10 cellular contexts compared by ENCODE assay signal in the genomic region with DNA sequence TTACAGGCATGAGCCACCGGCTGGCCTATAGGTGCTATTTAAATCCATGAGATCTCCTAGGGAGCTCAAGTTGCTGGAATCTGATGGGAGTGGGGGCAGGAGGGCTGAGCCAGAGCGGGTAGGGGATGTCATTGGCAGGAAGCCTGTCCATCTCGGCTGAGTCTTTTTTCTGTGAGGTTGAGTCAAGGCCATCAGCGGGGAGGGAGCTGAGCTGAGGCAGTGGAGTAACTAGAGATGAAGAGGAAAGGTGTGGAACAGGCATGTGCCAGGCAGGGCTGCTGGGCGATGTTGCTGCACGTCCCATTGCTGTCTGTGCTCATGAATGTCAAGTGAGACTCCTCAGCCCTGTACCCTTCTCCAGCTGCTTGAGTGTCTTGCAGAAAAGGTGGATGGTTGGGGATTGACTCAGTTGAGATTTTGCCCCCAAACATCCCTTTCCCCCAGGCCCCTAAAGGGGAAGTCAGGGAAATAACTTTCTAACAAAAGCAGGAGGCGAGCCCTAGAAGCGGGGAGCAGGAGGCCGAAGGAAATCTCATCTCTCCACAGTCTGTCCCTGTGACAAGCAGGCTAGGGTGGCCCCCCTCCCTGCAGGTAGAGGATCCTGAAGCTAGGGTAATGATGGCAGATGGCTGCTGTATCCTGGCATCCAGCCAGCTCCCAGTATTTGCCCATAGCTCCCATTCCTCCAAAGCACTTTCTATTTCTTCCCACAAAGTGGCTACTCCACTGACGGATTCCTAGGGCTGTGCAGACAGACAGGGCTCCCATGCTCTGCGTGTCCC. TPM values are rescaled to one million over a fixed set of nuclear protein-coding genes. Genes with fewer than 3 reads are reported as not detected.
DNase-seq lines count a peak whose midpoint lies in the region; ATAC-seq lines count a peak whose summit lies in the region.
"Had no signal": no experiment of that assay in that cellular context is flagged by ENCODE, and none has a peak within 500 bp of the region (broad histone marks: within the 10 kb centered on the region; RNA-seq: fewer than 3 reads in every experiment).

No MANE protein-coding gene starts in this region.

- H3K27ac Mint-ChIP-seq in T-helper 17 cell: peak overlapping the region; percentile 32
- H3K27ac Mint-ChIP-seq in activated T-helper 2 cell treated with anti-CD3 and anti-CD28 coated beads, Interferon-gamma antibody, Interleukin-2, Interleukin-4, amounts not matched to agents 10 μg/mL and 5 μg/mL and 100 μg/mL, durations not matched to agents 14 hours and 24 hours and 36 hours: no peak overlapping the region
- H3K27ac Mint-ChIP-seq: activated CD4-positive, alpha-beta T cell treated with anti-CD3 and anti-CD28 coated beads for 36 hours had no signal

- H3K9ac ChIP-seq in mesendoderm (ENCODE audit: low read length): no peak overlapping the region

- no peaks in the 10 kb centered on the region for H3K4me1 ChIP-seq in mesendoderm (ENCODE audit: control insufficient read depth, low read depth, low read length)

- peak overlapping the region; percentile 73 for H3K4me3 Mint-ChIP-seq in T-helper 17 cell
- H3K4me3 Mint-ChIP-seq in activated T-helper 2 cell treated with anti-CD3 and anti-CD28 coated beads, Interferon-gamma antibody, Interleukin-2, Interleukin-4, amounts not matched to agents 10 μg/mL and 5 μg/mL and 100 μg/mL, durations not matched to agents 14 hours and 24 hours and 36 hours (ENCODE audit: low read depth): no peak overlapping the region

- peaks cover 1% of the 10 kb centered on the region for H3K79me1 ChIP-seq in mesendoderm (ENCODE audit: low read length)

- H4K5ac ChIP-seq in mesendoderm (ENCODE audit: low read length): no peak overlapping the region

- H3K27me3 Mint-ChIP-seq in T-helper 17 cell: no peaks in the 10 kb centered on the region
- H3K27me3 Mint-ChIP-seq in activated T-helper 2 cell treated with anti-CD3 and anti-CD28 coated beads, Interferon-gamma antibody, Interleukin-2, Interleukin-4, amounts not matched to agents 10 μg/mL and 5 μg/mL and 100 μg/mL, durations not matched to agents 14 hours and 24 hours and 36 hours (ENCODE audit: low read depth): peaks cover 20% of the 10 kb centered on the region

- no peak overlapping the region for H3K18ac ChIP-seq in mesendoderm (ENCODE audit: low read length)

- H3K4me3 ChIP-seq in mesendoderm (ENCODE audit: low read length): no peak overlapping the region

- ATAC-seq in T-helper 17 cell (no peak), HG03135 (IDR thresholded peaks at IDR 0.05; ENCODE audit: unreplicated experiment) (no peak)
- ATAC-seq: activated CD4-positive, alpha-beta T cell treated with anti-CD3 and anti-CD28 coated beads for 36 hours had no signal

- H3K4ac ChIP-seq in mesendoderm (ENCODE audit: low read depth, low read length): no peak overlapping the region

- H3K9me3 ChIP-seq in T-helper 17 cell (ENCODE audit: control insufficient read depth, low read length, poor library complexity, severe bottlenecking): no peaks in the 10 kb centered on the region
- H3K9me3 ChIP-seq: lower lobe of right lung had no signal

- intact Hi-C loops in activated T-helper 2 cell treated with anti-CD3 and anti-CD28 coated beads, Interferon-gamma antibody, Interleukin-2, Interleukin-4, amounts not matched to agents 10 μg/mL and 5 μg/mL and 100 μg/mL, durations not matched to agents 14 hours and 24 hours and 36 hours (cut with micrococcal nuclease): no loop called here

- no peak overlapping the region for H3K27ac ChIP-seq in mesendoderm (ENCODE audit: low read depth, low read length)
- H3K27ac ChIP-seq: lower lobe of right lung had no signal

- no peak overlapping the region for H2BK5ac ChIP-seq in mesendoderm (ENCODE audit: low read length)

- no peak overlapping the region for H3K4me2 ChIP-seq in mesendoderm (ENCODE audit: low read length)

- no peak overlapping the region for H2BK120ac ChIP-seq in mesendoderm (ENCODE audit: low read depth, low read length)

- no CpG with 5 or more reads among the region's 11 CpGs for WGBS in mesendoderm (ENCODE audit: extremely low coverage, insufficient coverage, low lambda C conversion rate)

- DNase-seq in DMS53 treated with DMSO at 0.1 percent for 48 hours (lab: John Stamatoyannopoulos, UW; ENCODE audit: unreplicated experiment) (peak; percentile 56), NCI-H187 (lab: John Stamatoyannopoulos, UW) (peak; percentile 73 to 83), T-helper 17 cell (no peak), mesendoderm (peak; percentile 65), dermis blood vessel endothelial cell (no peak)
- no peak for DNase-seq in activated T-helper 2 cell treated with anti-CD3 and anti-CD28 coated beads, Interferon-gamma antibody, Interleukin-2, Interleukin-4, amounts not matched to agents 10 μg/mL and 5 μg/mL and 100 μg/mL, durations not matched to agents 14 hours and 24 hours and 36 hours (ENCODE audit: low spot score)
- no peak for DNase-seq in activated CD4-positive, alpha-beta T cell treated with anti-CD3 and anti-CD28 coated beads for 4 hours
- DNase-seq: activated CD4-positive, alpha-beta T cell treated with anti-CD3 and anti-CD28 coated beads for 36 hours; lower lobe of right lung had no signal

- no peak overlapping the region for H3K23ac ChIP-seq in mesendoderm (ENCODE audit: low read length)

- peaks cover 3% of the 10 kb centered on the region for H3K36me3 Mint-ChIP-seq in T-helper 17 cell (ENCODE audit: low read depth)
- H3K36me3 Mint-ChIP-seq in activated T-helper 2 cell treated with anti-CD3 and anti-CD28 coated beads, Interferon-gamma antibody, Interleukin-2, Interleukin-4, amounts not matched to agents 10 μg/mL and 5 μg/mL and 100 μg/mL, durations not matched to agents 14 hours and 24 hours and 36 hours (ENCODE audit: low read depth): peaks cover 19% of the 10 kb centered on the region

- H2AK5ac ChIP-seq in mesendoderm (ENCODE audit: low read length): no peak overlapping the region

- no peaks in the 10 kb centered on the region for H3K36me3 ChIP-seq in mesendoderm (ENCODE audit: control insufficient read depth, insufficient read depth, low read length)

- no peaks in the 10 kb centered on the region for H3K79me2 ChIP-seq in mesendoderm (ENCODE audit: control insufficient read depth, insufficient read depth, low read length)

- H3K27me3 ChIP-seq in mesendoderm (ENCODE audit: insufficient read depth, low read length, poor library complexity): peaks cover 12% of the 10 kb centered on the region

- no peaks in the 10 kb centered on the region for H3K9me3 Mint-ChIP-seq in activated T-helper 2 cell treated with anti-CD3 and anti-CD28 coated beads, Interferon-gamma antibody, Interleukin-2, Interleukin-4, amounts not matched to agents 10 μg/mL and 5 μg/mL and 100 μg/mL, durations not matched to agents 14 hours and 24 hours and 36 hours

- H4K8ac ChIP-seq in mesendoderm (ENCODE audit: low read depth, low read length): no peak overlapping the region

- H3K4me1 Mint-ChIP-seq in T-helper 17 cell: peaks cover 26% of the 10 kb centered on the region
- peaks cover 10% of the 10 kb centered on the region for H3K4me1 Mint-ChIP-seq in activated T-helper 2 cell treated with anti-CD3 and anti-CD28 coated beads, Interferon-gamma antibody, Interleukin-2, Interleukin-4, amounts not matched to agents 10 μg/mL and 5 μg/mL and 100 μg/mL, durations not matched to agents 14 hours and 24 hours and 36 hours (ENCODE audit: low read depth)

- no peak overlapping the region for H3K56ac ChIP-seq in mesendoderm (ENCODE audit: low read length)

- H2BK15ac ChIP-seq in mesendoderm (replicated peaks; ENCODE audit: low read depth): no peak overlapping the region

RNA-seq across cellular contexts. Expression of a gene that starts 5.4 kb away (rescaled TPM):
- total RNA-seq in T-helper 17 cell (10 to 100 TPM; 62.5 to 68.7 TPM), dermis blood vessel endothelial cell (86.5 and 93.1 TPM in 2 replicates)
- 141 TPM for polyA plus RNA-seq in mesendoderm (2013, experiment 1 of 2)
- polyA plus RNA-seq in mesendoderm (2013, experiment 2 of 2): 142 TPM
- total RNA-seq in activated T-helper 2 cell treated with anti-CD3 and anti-CD28 coated beads, Interferon-gamma antibody, Interleukin-2, Interleukin-4, amounts not matched to agents 10 μg/mL and 5 μg/mL and 100 μg/mL, durations not matched to agents 14 hours and 24 hours and 36 hours: 123 and 132 TPM in 2 replicates

RNA-seq across cellular contexts. Expression of a gene that starts 37.8 kb away (rescaled TPM):
- total RNA-seq in T-helper 17 cell: under 1 TPM; 0.05 TPM
- polyA plus RNA-seq in mesendoderm (2013, experiment 1 of 2): 18.1 TPM
- 18.0 TPM for polyA plus RNA-seq in mesendoderm (2013, experiment 2 of 2)
- total RNA-seq in activated T-helper 2 cell treated with anti-CD3 and anti-CD28 coated beads, Interferon-gamma antibody, Interleukin-2, Interleukin-4, amounts not matched to agents 10 μg/mL and 5 μg/mL and 100 μg/mL, durations not matched to agents 14 hours and 24 hours and 36 hours: not detected in 2 replicates
- 117 and 331 TPM in 2 replicates for total RNA-seq in dermis blood vessel endothelial cell

RNA-seq across cellular contexts. Expression of a gene that starts 42.5 kb away (rescaled TPM):
- total RNA-seq in T-helper 17 cell (1 to 10 TPM in 1 of 2 donors, under 1 TPM in 1; 0.23 to 1.2 TPM), dermis blood vessel endothelial cell (0.17 TPM in 1 of 2 replicates, not detected in the other)
- 0.74 TPM for polyA plus RNA-seq in mesendoderm (2013, experiment 1 of 2)
- polyA plus RNA-seq in mesendoderm (2013, experiment 2 of 2): 0.84 TPM
- total RNA-seq in activated T-helper 2 cell treated with anti-CD3 and anti-CD28 coated beads, Interferon-gamma antibody, Interleukin-2, Interleukin-4, amounts not matched to agents 10 μg/mL and 5 μg/mL and 100 μg/mL, durations not matched to agents 14 hours and 24 hours and 36 hours: not detected in 2 replicates
- total RNA-seq: activated CD4-positive, alpha-beta T cell treated with anti-CD3 and anti-CD28 coated beads for 36 hours had no signal

Comparison
In these comparisons a context has a peak if more than half of its experiments do, and no peak if none do; other contexts are left out.
1. DNase-seq: peak in DMS53 treated with DMSO at 0.1 percent for 48 hours (single experiment), NCI-H187 (2 of 2) and mesendoderm (single experiment); none in T-helper 17 cell (0 of 3), activated T-helper 2 cell treated with anti-CD3 and anti-CD28 coated beads, Interferon-gamma antibody, Interleukin-2, Interleukin-4, amounts not matched to agents 10 μg/mL and 5 μg/mL and 100 μg/mL, durations not matched to agents 14 hours and 24 hours and 36 hours (single experiment), activated CD4-positive, alpha-beta T cell treated with anti-CD3 and anti-CD28 coated beads for 4 hours (0 of 2) and dermis blood vessel endothelial cell (single experiment).
2. RNA of a gene that starts 37.8 kb away (total RNA-seq): 117 to 331 TPM in dermis blood vessel endothelial cell; 0.05 TPM in T-helper 17 cell and not detected in activated T-helper 2 cell treated with anti-CD3 and anti-CD28 coated beads, Interferon-gamma antibody, Interleukin-2, Interleukin-4, amounts not matched to agents 10 μg/mL and 5 μg/mL and 100 μg/mL, durations not matched to agents 14 hours and 24 hours and 36 hours; every median in the first group is over 100 times any median in the second.